Comparison of ENCODE assay signal across 12 cellular contexts in genomic region chr1:228455715-228456114, GRCh38. TPM values are rescaled to one million over a fixed set of nuclear protein-coding genes. Genes with fewer than 3 reads are reported as not detected.
DNase-seq lines count a peak whose midpoint lies in the region; ATAC-seq and TF ChIP-seq lines count a peak whose summit lies in the region.
"Had no signal": no experiment of that assay in that cellular context is flagged by ENCODE, and none has a peak within 500 bp of the region (broad histone marks: within the 10 kb centered on the region; RNA-seq: fewer than 3 reads in every experiment).

No MANE protein-coding gene starts in this region.

- TF ChIP-seq CTCF in 22Rv1 (IDR thresholded peaks at IDR 0.05) = peak; percentile 15; the same call in 1 of the 2 replicates
- peak; percentile 33; the same call in 1 of the 2 replicates for TF ChIP-seq CTCF in PC-9 (conservative IDR thresholded peaks at IDR 0.05)
- peak; percentile 28 for TF ChIP-seq CTCF in epithelial cell of esophagus (IDR thresholded peaks at IDR 0.05; ENCODE audit: insufficient read depth, low read depth, low read length, missing control alignments)

- no peaks in the 10 kb centered on the region for H3K9me3 ChIP-seq in CD8-positive, alpha-beta memory T cell (ENCODE audit: low read length)
- H3K9me3 ChIP-seq in PC-9 (ENCODE audit: insufficient read depth, low read depth) = no peaks in the 10 kb centered on the region

- POLR2A ChIA-PET in CD8-positive, alpha-beta memory T cell (lab: Charles Lee) = interaction anchor here (1.0 to 2.2 kb wide), 3 partner anchors 10 to 291 kb away, joined by 3 to 7 read pairs (median 3); no protein-coding TSS in a partner anchor
- POLR2A ChIA-PET in PC-9 (lab: Charles Lee; ENCODE audit: unreplicated experiment) = interaction anchor here (0.6 kb wide), 2 partner anchors 326 to 690 kb away, joined by 3 to 4 read pairs; no protein-coding TSS in a partner anchor

- peak overlapping the region in 1 of 8 donors; percentile 3 for H3K27ac Mint-ChIP-seq in CD8-positive, alpha-beta memory T cell

- H3K79me2 ChIP-seq in PC-9 (ENCODE audit: low read depth) = peaks cover 16% of the 10 kb centered on the region

- H3K4me2 ChIP-seq in PC-9 = peak overlapping the region; percentile 71

- peaks cover 41% of the 10 kb centered on the region for H3F3A ChIP-seq in PC-9 (ENCODE audit: insufficient read depth, low read depth)

- no peak for DNase-seq in CD8-positive, alpha-beta memory T cell
- DNase-seq in PC-9 (no peak), epithelial cell of esophagus (ENCODE audit: low read depth) (no peak)
- DNase-seq in NK-92 treated with Interleukin-12 subunit alpha and Interleukin-12 subunit beta, amount 100 ng/mL, for 24 hours (lab: John Stamatoyannopoulos, UW) = no peak
- DNase-seq: head of caudate nucleus; SHP77; stimulated activated CD8-positive, alpha-beta memory T cell treated with anti-CD3 and anti-CD28 coated beads, Interleukin-4, amount 100 ng/mL, for 48 hours had no signal

- peaks cover 0 to 20% (median 0%) of the 10 kb centered on the region in 3 donors for H3K36me3 Mint-ChIP-seq in CD8-positive, alpha-beta memory T cell

- no peaks in the 10 kb centered on the region for H4K20me1 ChIP-seq in PC-9 (ENCODE audit: insufficient read depth)

- H2AFZ ChIP-seq in PC-9 = no peak overlapping the region

- intact Hi-C loops in PC-9 (cut with micrococcal nuclease; ENCODE audit: unreplicated experiment) = loop anchor here (2.0 kb wide), 1 partner anchor 77 kb away; no protein-coding TSS in a partner anchor

- H3K4me1 Mint-ChIP-seq in CD8-positive, alpha-beta memory T cell = peaks cover 34 to 53% (median 47%) of the 10 kb centered on the region in 3 donors

- H3K27me3 ChIP-seq in CD8-positive, alpha-beta memory T cell (ENCODE audit: insufficient read depth, low read length, poor library complexity, severe bottlenecking) = no peaks in the 10 kb centered on the region
- H3K27me3 ChIP-seq in PC-9 (ENCODE audit: insufficient read depth, low read depth) = no peaks in the 10 kb centered on the region

- no peaks in the 10 kb centered on the region for H3K36me3 ChIP-seq in CD8-positive, alpha-beta memory T cell (ENCODE audit: insufficient read depth, low read length)
- no peaks in the 10 kb centered on the region for H3K36me3 ChIP-seq in PC-9 (ENCODE audit: low read depth)

- CTCF ChIA-PET in CD8-positive, alpha-beta memory T cell (lab: Charles Lee) = interaction anchor here (1.0 to 1.6 kb wide), 3 partner anchors 10 to 325 kb away, joined by 3 read pairs; no protein-coding TSS in a partner anchor
- CTCF ChIA-PET in PC-9 (lab: Charles Lee) = no interaction called here

- H3K4me3 ChIP-seq in CD8-positive, alpha-beta memory T cell (ENCODE audit: low read length) = no peak overlapping the region
- H3K4me3 ChIP-seq in PC-9 = peak overlapping the region; percentile 55; the same call in 1 of the 2 replicates
- no peak overlapping the region for H3K4me3 ChIP-seq in epithelial cell of esophagus (ENCODE audit: low read length)

- H3K9me3 Mint-ChIP-seq in CD8-positive, alpha-beta memory T cell = peaks cover 0 to 2% (median 0%) of the 10 kb centered on the region in 5 donors

- ATAC-seq in HG02798 (IDR thresholded peaks at IDR 0.05; ENCODE audit: poor library complexity, unreplicated experiment) (no peak), HG03175 (IDR thresholded peaks at IDR 0.05; ENCODE audit: unreplicated experiment) (no peak), HG02885 (IDR thresholded peaks at IDR 0.05; ENCODE audit: poor library complexity, unreplicated experiment) (no peak)

- H3K27ac ChIP-seq in 22Rv1 (peak overlapping the region; percentile 98), PC-9 (no peak overlapping the region)
- H3K27ac ChIP-seq in CD8-positive, alpha-beta memory T cell (ENCODE audit: low read depth, low read length) = peak overlapping the region; percentile 95

- H3K9me2 ChIP-seq in PC-9 (ENCODE audit: insufficient read depth) = no peaks in the 10 kb centered on the region

- peak overlapping the region in 5 of 7 donors; percentile 4 to 68 (median 41) for H3K4me3 Mint-ChIP-seq in CD8-positive, alpha-beta memory T cell

- H3K27me3 Mint-ChIP-seq in CD8-positive, alpha-beta memory T cell = peaks cover 0 to 9% of the 10 kb centered on the region in 2 donors

- H3K4me1 ChIP-seq in CD8-positive, alpha-beta memory T cell (ENCODE audit: insufficient read depth, low read length) = peaks cover 34% of the 10 kb centered on the region
- H3K4me1 ChIP-seq in PC-9 (replicated peaks; ENCODE audit: insufficient read depth) = peaks cover 36% of the 10 kb centered on the region

- BruUV-seq in PC-9 (replicated peaks; lab: Mats Ljungman, UMichigan) = no TSS peak

RNA-seq across cellular contexts. Expression of gene RNF187, which starts 31.5 kb away (rescaled TPM):
- total RNA-seq in CD8-positive, alpha-beta memory T cell = 100 to 1,000 TPM; 128 to 129 TPM
- 56.7 TPM for polyA plus RNA-seq in CD8-positive, alpha-beta memory T cell
- total RNA-seq in PC-9 (2021) = 182 and 227 TPM in 2 replicates

RNA-seq across cellular contexts. Expression of gene TRIM17, which starts 39.1 kb away (rescaled TPM):
- 1 to 10 TPM; 1.8 to 2.1 TPM for total RNA-seq in CD8-positive, alpha-beta memory T cell
- polyA plus RNA-seq in CD8-positive, alpha-beta memory T cell = 0.60 TPM
- 47.4 and 55.5 TPM in 2 replicates for total RNA-seq in PC-9 (2021)
- total RNA-seq: HT1080 had no signal

RNA-seq across cellular contexts. Expression of gene TRIM11, which starts 49.1 kb away (rescaled TPM):
- 10 to 100 TPM; 38.3 to 38.8 TPM for total RNA-seq in CD8-positive, alpha-beta memory T cell
- polyA plus RNA-seq in CD8-positive, alpha-beta memory T cell = 21.5 TPM
- total RNA-seq in PC-9 (2021) = 76.5 and 78.2 TPM in 2 replicates

Comparison
In these comparisons a context has a peak if more than half of its experiments do, and no peak if none do; other contexts are left out.
1. RNA of gene TRIM17, which starts 39.1 kb away (total RNA-seq): 47.4 to 55.5 TPM in PC-9; 1.8 to 2.1 TPM in CD8-positive, alpha-beta memory T cell; every median in the first group is over 10 times any median in the second.
2. Peak in every context shown above with its lines, with median percentiles within 50 percentile points of each other: CTCF ChIP-seq.